Comparison of ENCODE assay signal across 13 cellular contexts in the genomic region with DNA sequence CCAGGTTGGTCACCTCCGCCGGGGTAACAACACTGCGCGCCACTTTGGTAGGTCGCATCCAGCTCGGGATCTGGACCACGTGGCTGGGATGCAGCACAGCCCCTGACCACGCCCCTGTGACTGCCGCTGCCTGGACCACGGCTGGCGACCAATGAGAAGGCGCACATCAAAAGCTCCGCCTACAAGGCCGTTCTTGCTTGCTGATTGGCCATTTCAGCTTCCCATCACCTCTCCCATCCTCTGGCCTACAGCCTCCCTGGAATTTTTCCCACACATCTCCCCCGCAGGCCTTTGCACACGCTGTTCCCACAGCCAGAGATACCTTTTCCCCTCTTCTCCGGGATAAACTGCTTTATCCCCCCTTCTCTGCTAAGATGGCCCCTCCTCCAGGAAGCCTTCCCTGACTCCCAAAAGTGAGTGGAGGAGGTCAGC. TPM values are rescaled to one million over a fixed set of nuclear protein-coding genes. Genes with fewer than 3 reads are reported as not detected.
DNase-seq lines count a peak whose midpoint lies in the region; ATAC-seq and TF ChIP-seq lines count a peak whose summit lies in the region.
"Had no signal": no experiment of that assay in that cellular context is flagged by ENCODE, and none has a peak within 500 bp of the region (broad histone marks: within the 10 kb centered on the region; RNA-seq: fewer than 3 reads in every experiment).

No MANE protein-coding gene starts in this region.

- no peaks in the 10 kb centered on the region for H3K9me3 ChIP-seq in WERI-Rb-1 (ENCODE audit: severe bottlenecking)
- H3K9me3 ChIP-seq: adrenal gland, esophagus squamous epithelium had no signal

- no peaks in the 10 kb centered on the region for H3K36me3 ChIP-seq in WERI-Rb-1
- H3K36me3 ChIP-seq: adrenal gland, esophagus squamous epithelium had no signal

- H3K27me3 ChIP-seq in WERI-Rb-1 (ENCODE audit: insufficient read depth, low read depth, severe bottlenecking), result no peaks in the 10 kb centered on the region
- H3K27me3 ChIP-seq: adrenal gland had no signal

- H3K4me3 ChIP-seq in WERI-Rb-1 (ENCODE audit: low read depth, low read length), result no peak overlapping the region
- H3K4me3 ChIP-seq: adrenal gland, esophagus squamous epithelium had no signal

- TF ChIP-seq CTCF in WERI-Rb-1 (IDR thresholded peaks at IDR 0.05; ENCODE audit: low read depth, low read length), result no peak

- no peak for ATAC-seq in HG02610 (IDR thresholded peaks at IDR 0.05; ENCODE audit: unreplicated experiment)
- ATAC-seq: stimulated activated naive B cell treated with anti-CD40 and anti-IgM and Interleukin-4, amounts not matched to agents 10 μg/mL and 1 μg/mL and 100 μg/mL, for 72 hours had no signal

- DNase-seq in C1 segment of cervical spinal cord (lab: John Stamatoyannopoulos, UW) (peak in 10 of 14 donors; percentile 5 to 78 (median 14)), HT1080 (ENCODE audit: low read depth) (peak; percentile 26), astrocyte of the hippocampus (ENCODE audit: low read depth, low spot score) (peak; percentile 50), iPS-NIHi7 (ENCODE audit: extremely low spot score) (peak; percentile 97), WERI-Rb-1 (no peak), SKM-1 treated with dmso at 0.1 percent for 144 hours (lab: John Stamatoyannopoulos, UW; ENCODE audit: unreplicated experiment) (no peak), NCI-H446 (lab: John Stamatoyannopoulos, UW) (no peak)
- DNase-seq: esophagus squamous epithelium; NCI-H1436 treated with DMSO at 0.1 percent for 48 hours; stimulated activated CD4-positive, alpha-beta T cell treated with anti-CD3 and anti-CD28 coated beads, Interleukin-12 subunit alpha, Interleukin-12 subunit beta, amount 100 ng/mL, for 4 hours; stimulated activated naive B cell treated with anti-CD40 and anti-IgM and Interleukin-4, amounts not matched to agents 10 μg/mL and 1 μg/mL and 100 μg/mL, for 72 hours had no signal

- H3K27ac ChIP-seq in WERI-Rb-1, result no peak overlapping the region
- H3K27ac ChIP-seq: adrenal gland, esophagus squamous epithelium had no signal

RNA-seq across cellular contexts. Expression of a gene that starts 12.5 kb away (rescaled TPM):
- total RNA-seq in HT1080 (2014; rRNA removed; shearing (Covaris generic)), result 30.3 and 45.0 TPM in 2 replicates
- polyA plus RNA-seq in HT1080 (2015; cell fraction: cytosol; rRNA removed), result 35.3 and 45.2 TPM in 2 replicates
- polyA plus RNA-seq in HT1080 (2015; cell fraction: nucleus; rRNA removed), result 51.4 and 52.3 TPM in 2 replicates

RNA-seq across cellular contexts. Expression of a gene that starts 18.6 kb away (rescaled TPM):
- 0.02 and 0.07 TPM in 2 replicates for total RNA-seq in HT1080 (2014; rRNA removed; shearing (Covaris generic))
- 0.01 TPM in 1 of 2 replicates, not detected in the other for polyA plus RNA-seq in HT1080 (2015; cell fraction: cytosol; rRNA removed)
- polyA plus RNA-seq in HT1080 (2015; cell fraction: nucleus; rRNA removed), result 0.15 and 0.26 TPM in 2 replicates

RNA-seq across cellular contexts. Expression of a gene that starts 44.5 kb away (rescaled TPM):
- 0.53 TPM in 2 replicates for total RNA-seq in HT1080 (2014; rRNA removed; shearing (Covaris generic))
- polyA plus RNA-seq in HT1080 (2015; cell fraction: cytosol; rRNA removed), result 1.3 and 2.0 TPM in 2 replicates
- 3.6 and 5.4 TPM in 2 replicates for polyA plus RNA-seq in HT1080 (2015; cell fraction: nucleus; rRNA removed)

Comparison
In these comparisons a context has a peak if more than half of its experiments do, and no peak if none do; other contexts are left out.
1. DNase-seq: peak in C1 segment of cervical spinal cord (10 of 14), HT1080 (single experiment), astrocyte of the hippocampus (single experiment) and iPS-NIHi7 (single experiment); none in WERI-Rb-1 (single experiment), SKM-1 treated with dmso at 0.1 percent for 144 hours (single experiment) and NCI-H446 (0 of 2).